9 cellular contexts compared by ENCODE assay signal in the genomic region with DNA sequence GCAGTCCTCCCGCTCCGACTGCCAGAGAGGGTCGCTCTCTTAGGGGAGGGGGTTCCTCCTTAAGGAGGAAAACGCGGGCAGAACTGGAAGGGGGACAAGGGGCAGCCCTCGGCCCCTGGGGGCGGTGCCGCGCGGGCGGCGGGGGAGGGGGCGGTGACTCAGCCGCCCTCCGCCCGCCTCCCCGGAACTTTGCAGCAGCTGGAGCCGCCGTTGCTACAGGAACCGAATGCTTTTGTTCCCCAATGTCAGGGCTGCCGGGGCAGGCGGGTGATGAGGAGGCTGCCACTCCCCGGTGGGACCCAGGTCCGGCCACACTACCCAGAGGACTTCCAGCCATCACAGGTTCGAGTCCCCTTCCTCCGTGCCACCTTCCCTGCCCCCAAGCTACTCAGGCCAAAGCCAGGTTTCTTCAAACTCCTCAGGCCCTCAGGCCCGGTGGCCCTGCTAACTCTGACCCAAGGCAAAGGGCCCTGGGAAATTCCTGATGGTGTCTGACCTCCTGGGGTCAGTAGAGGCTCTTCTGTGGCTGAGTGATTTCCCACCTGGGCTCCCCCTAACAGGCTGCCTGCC. TPM values are rescaled to one million over a fixed set of nuclear protein-coding genes. Genes with fewer than 3 reads are reported as not detected.
DNase-seq lines count a peak whose midpoint lies in the region; ATAC-seq and TF ChIP-seq lines count a peak whose summit lies in the region.
"Had no signal": no experiment of that assay in that cellular context is flagged by ENCODE, and none has a peak within 500 bp of the region (broad histone marks: within the 10 kb centered on the region; RNA-seq: fewer than 3 reads in every experiment).

No MANE protein-coding gene starts in this region.

- no peaks in the 10 kb centered on the region for H3K36me3 Mint-ChIP-seq in activated CD4-positive, alpha-beta memory T cell treated with anti-CD3 and anti-CD28 coated beads for 36 hours
- H3K36me3 Mint-ChIP-seq in memory B cell: no peaks in the 10 kb centered on the region

- H3K4me3 ChIP-seq in ectodermal cell (ENCODE audit: insufficient read depth, low read depth, low read length): peak overlapping the region; percentile 62

- H3K4me1 Mint-ChIP-seq in activated CD4-positive, alpha-beta memory T cell treated with anti-CD3 and anti-CD28 coated beads for 36 hours (ENCODE audit: low read depth): peaks cover 20% of the 10 kb centered on the region
- H3K4me1 Mint-ChIP-seq in memory B cell: peaks cover 23% of the 10 kb centered on the region

- peak overlapping the region; percentile 53 for H3K4me3 Mint-ChIP-seq in activated CD4-positive, alpha-beta memory T cell treated with anti-CD3 and anti-CD28 coated beads for 36 hours
- H3K4me3 Mint-ChIP-seq in memory B cell: peak overlapping the region; percentile 62

- H3K4me1 ChIP-seq in ectodermal cell (ENCODE audit: control insufficient read depth, insufficient read depth, low read length): peaks cover 46% of the 10 kb centered on the region

- no peaks in the 10 kb centered on the region for H3K9me3 Mint-ChIP-seq in activated CD4-positive, alpha-beta memory T cell treated with anti-CD3 and anti-CD28 coated beads for 36 hours
- no peaks in the 10 kb centered on the region for H3K9me3 Mint-ChIP-seq in memory B cell

- ATAC-seq in memory B cell (ENCODE audit: low read depth) (peak; percentile 74), HG03045 (IDR thresholded peaks at IDR 0.05; ENCODE audit: unreplicated experiment) (no peak), GM18520 (IDR thresholded peaks at IDR 0.05; ENCODE audit: unreplicated experiment) (no peak)

- H3K27ac ChIP-seq in ectodermal cell (ENCODE audit: insufficient read depth, low read depth, low read length, poor library complexity, severe bottlenecking): peak overlapping the region; percentile 40

- no peaks in the 10 kb centered on the region for H3K9me3 ChIP-seq in ectodermal cell (ENCODE audit: control insufficient read depth, low read length)

- intact Hi-C loops in activated CD4-positive, alpha-beta memory T cell treated with anti-CD3 and anti-CD28 coated beads for 36 hours (cut with micrococcal nuclease): no loop called here

- CTCF ChIA-PET in activated CD4-positive, alpha-beta memory T cell treated with anti-CD3 and anti-CD28 coated beads for 36 hours (lab: Charles Lee): interaction anchor here (0.8 to 5.5 kb wide), 6 partner anchors 15 to 202 kb away, joined by 3 to 51 read pairs (median 4); no protein-coding TSS in a partner anchor

- peak; percentile 85 for DNase-seq in GM10266 (ENCODE audit: extremely low spot score)
- peak; percentile 37 for DNase-seq in NCI-H2171 (lab: John Stamatoyannopoulos, UW)
- DNase-seq in activated CD4-positive, alpha-beta memory T cell treated with anti-CD3 and anti-CD28 coated beads for 36 hours: peak; percentile 70
- DNase-seq in memory B cell (ENCODE audit: low spot score in 2 of 2): peak; percentile 62 to 66
- peak; percentile 41 for DNase-seq in stimulated activated CD8-positive, alpha-beta memory T cell treated with anti-CD3 and anti-CD28 coated beads, Interleukin-4, amount 100 ng/mL, for 24 hours (ENCODE audit: low read depth)

- POLR2A ChIA-PET in activated CD4-positive, alpha-beta memory T cell treated with anti-CD3 and anti-CD28 coated beads for 36 hours (lab: Charles Lee): interaction anchor here (1.5 kb wide), 1 partner anchor 28 kb away, joined by 6 read pairs; no protein-coding TSS in a partner anchor

- H3K27me3 Mint-ChIP-seq in activated CD4-positive, alpha-beta memory T cell treated with anti-CD3 and anti-CD28 coated beads for 36 hours: peaks cover 9% of the 10 kb centered on the region
- peaks cover 3% of the 10 kb centered on the region for H3K27me3 Mint-ChIP-seq in memory B cell

- H3K27me3 ChIP-seq in ectodermal cell (ENCODE audit: control insufficient read depth, insufficient read depth, low read length, poor library complexity, severe bottlenecking): peaks cover 36% of the 10 kb centered on the region

- no peak for TF ChIP-seq CTCF in GM10266 (IDR thresholded peaks at IDR 0.05; ENCODE audit: control insufficient read depth, insufficient read depth, low read depth, missing control alignments)

- H3K27ac Mint-ChIP-seq in activated CD4-positive, alpha-beta memory T cell treated with anti-CD3 and anti-CD28 coated beads for 36 hours: no peak overlapping the region
- H3K27ac Mint-ChIP-seq in memory B cell: peak overlapping the region; percentile 67

- H3K36me3 ChIP-seq in ectodermal cell (ENCODE audit: control insufficient read depth, insufficient read depth, low read length): no peaks in the 10 kb centered on the region

- 0 to 1% methylated on average over 27 of the region's 27 CpGs for WGBS in ectodermal cell, 2 experiments

RNA-seq across cellular contexts. Expression of gene ADGRB2, which starts 3.2 kb away (rescaled TPM):
- total RNA-seq in activated CD4-positive, alpha-beta memory T cell treated with anti-CD3 and anti-CD28 coated beads for 36 hours: 1 to 10 TPM; 1.6 to 1.7 TPM
- 19.7 TPM for polyA plus RNA-seq in ectodermal cell (2013, experiment 1 of 4)
- 23.9 TPM for polyA plus RNA-seq in ectodermal cell (2013, experiment 2 of 4)
- 20.4 TPM for polyA plus RNA-seq in ectodermal cell (2013, experiment 3 of 4)
- polyA plus RNA-seq in ectodermal cell (2013, experiment 4 of 4): 24.6 TPM

RNA-seq across cellular contexts. Expression of gene SPOCD1, which starts 54.8 kb away (rescaled TPM):
- total RNA-seq in activated CD4-positive, alpha-beta memory T cell treated with anti-CD3 and anti-CD28 coated beads for 36 hours: under 1 TPM; 0.73 to 0.78 TPM
- 1.9 TPM for polyA plus RNA-seq in ectodermal cell (2013, experiment 1 of 4)
- 3.5 TPM for polyA plus RNA-seq in ectodermal cell (2013, experiment 2 of 4)
- 2.0 TPM for polyA plus RNA-seq in ectodermal cell (2013, experiment 3 of 4)
- polyA plus RNA-seq in ectodermal cell (2013, experiment 4 of 4): 2.9 TPM
- total RNA-seq: activated CD8-positive, alpha-beta memory T cell treated with anti-CD3 and anti-CD28 coated beads for 36 hours had no signal

RNA-seq across cellular contexts. Expression of gene COL16A1, which starts 57.2 kb away (rescaled TPM):
- total RNA-seq in activated CD4-positive, alpha-beta memory T cell treated with anti-CD3 and anti-CD28 coated beads for 36 hours: under 1 TPM; 0.12 to 0.45 TPM
- polyA plus RNA-seq in ectodermal cell (2013, experiment 1 of 4): 4.4 TPM
- 8.0 TPM for polyA plus RNA-seq in ectodermal cell (2013, experiment 2 of 4)
- 3.7 TPM for polyA plus RNA-seq in ectodermal cell (2013, experiment 3 of 4)
- polyA plus RNA-seq in ectodermal cell (2013, experiment 4 of 4): 6.2 TPM
- total RNA-seq: activated CD8-positive, alpha-beta memory T cell treated with anti-CD3 and anti-CD28 coated beads for 36 hours had no signal
